27 cellular contexts compared by ENCODE assay signal in genomic region chr15:25613113-25613512, GRCh38.
"Had no signal": no experiment of that assay in that cellular context is flagged by ENCODE, and none has a peak within 500 bp of the region (broad histone marks: within the 10 kb centered on the region; RNA-seq: fewer than 3 reads in every experiment).

No MANE protein-coding gene starts in this region.

- H3K27me3 Mint-ChIP-seq: naive B cell; progenitor cell of endocrine pancreas; stimulated activated naive B cell treated with anti-CD40 and anti-IgM and Interleukin-4, amounts not matched to agents 10 μg/mL and 1 μg/mL and 100 μg/mL, for 72 hours had no signal

- H3K4me1 ChIP-seq: left lung, right atrium auricular region, right lobe of liver, stomach, transverse colon, upper lobe of left lung, vagina had no signal

- H3K9me3 ChIP-seq: left lung, neutrophil, right atrium auricular region, right lobe of liver, testis, thyroid gland, transverse colon, upper lobe of left lung, vagina had no signal

- DNase-seq: hippocampal formation; kidney; left cardiac atrium; left lung; mesendoderm; naive B cell; natural killer cell; occipital lobe; right lobe of liver; stimulated activated CD4-positive, alpha-beta T cell treated with anti-CD3 and anti-CD28 coated beads, Interleukin-12 subunit alpha, Interleukin-12 subunit beta, amount 100 ng/mL, for 4 hours; stimulated activated CD4-positive, alpha-beta T cell treated with anti-CD3 and anti-CD28 coated beads, Interleukin-15, amount 100 ng/mL, for 24 hours; stimulated activated CD4-positive, alpha-beta T cell treated with anti-CD3 and anti-CD28 coated beads, Interleukin-2, amount 100 ng/mL, for 24 hours; stimulated activated CD4-positive, alpha-beta T cell treated with anti-CD3 and anti-CD28 coated beads, Interleukin-4, amount 100 ng/mL, for 1 hour; stimulated activated naive B cell treated with anti-CD40 and anti-IgM and Interleukin-4, amounts not matched to agents 10 μg/mL and 1 μg/mL and 100 μg/mL, for 72 hours; stimulated activated naive CD8-positive, alpha-beta T cell treated with anti-CD3 and anti-CD28 coated beads, Interleukin-15, Interleukin-2, amounts not matched to agents 100 U/mL and 50 U/mL, for 24 hours; stomach; testis; transverse colon had no signal

- H3K27ac Mint-ChIP-seq: mesothelial cell of epicardium; naive B cell; natural killer cell; progenitor cell of endocrine pancreas; stimulated activated naive B cell treated with anti-CD40 and anti-IgM and Interleukin-4, amounts not matched to agents 10 μg/mL and 1 μg/mL and 100 μg/mL, for 72 hours had no signal

- H3K4me3 ChIP-seq: left lung, lung, right atrium auricular region, right lobe of liver, skin epidermis, stomach, testis, thyroid gland, transverse colon, upper lobe of left lung, vagina had no signal

- H3K36me3 Mint-ChIP-seq: mesothelial cell of epicardium; naive B cell; natural killer cell; stimulated activated naive B cell treated with anti-CD40 and anti-IgM and Interleukin-4, amounts not matched to agents 10 μg/mL and 1 μg/mL and 100 μg/mL, for 72 hours had no signal

- ATAC-seq: left cardiac atrium; left lung; natural killer cell; right lobe of liver; stimulated activated naive B cell treated with anti-CD40 and anti-IgM and Interleukin-4, amounts not matched to agents 10 μg/mL and 1 μg/mL and 100 μg/mL, for 72 hours; stimulated activated naive CD8-positive, alpha-beta T cell treated with anti-CD3 and anti-CD28 coated beads, Interleukin-15, Interleukin-2, amounts not matched to agents 100 U/mL and 50 U/mL, for 24 hours had no signal

- H3K4me1 Mint-ChIP-seq: mesothelial cell of epicardium; naive B cell; natural killer cell; stimulated activated naive B cell treated with anti-CD40 and anti-IgM and Interleukin-4, amounts not matched to agents 10 μg/mL and 1 μg/mL and 100 μg/mL, for 72 hours had no signal

- H3K9me3 Mint-ChIP-seq: mesothelial cell of epicardium had no signal

- H3K27ac ChIP-seq: left lung, neutrophil, right atrium auricular region, right lobe of liver, skin epidermis, stomach, testis, thyroid gland, transverse colon, upper lobe of left lung, vagina had no signal

- H3K4me3 Mint-ChIP-seq: mesothelial cell of epicardium; natural killer cell; stimulated activated naive B cell treated with anti-CD40 and anti-IgM and Interleukin-4, amounts not matched to agents 10 μg/mL and 1 μg/mL and 100 μg/mL, for 72 hours had no signal

- H3K36me3 ChIP-seq: left lung, neutrophil, right atrium auricular region, right lobe of liver, stomach, thyroid gland, transverse colon, upper lobe of left lung, vagina had no signal

- H3K27me3 ChIP-seq: left lung, neutrophil, right atrium auricular region, right lobe of liver, stomach, testis, thyroid gland, transverse colon, upper lobe of left lung, vagina had no signal
